ENCODE assay signal across 1 cellular context in the genomic region with DNA sequence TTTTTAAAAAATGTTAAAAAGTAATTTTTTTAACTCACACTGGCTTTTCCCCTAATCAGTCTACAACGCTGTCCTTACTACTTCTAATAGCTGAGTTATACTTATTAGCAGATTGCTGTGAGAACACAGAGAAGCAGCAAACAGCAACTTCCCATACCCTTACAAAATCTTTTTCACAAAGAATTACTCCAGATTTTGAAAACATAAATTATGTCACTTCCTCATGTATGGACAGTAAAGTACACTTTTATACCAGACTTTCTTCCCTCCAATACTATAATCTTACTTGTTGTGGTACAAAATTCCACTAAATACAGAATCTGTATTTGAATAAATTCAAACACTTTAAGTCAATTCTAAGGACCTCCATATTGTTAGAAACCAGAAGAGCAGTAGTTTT.
TF ChIP-seq lines count a peak whose summit lies in the region.

No MANE protein-coding gene starts in this region.

TF ChIP-seq in HepG2, 621 proteins besides CTCF, POLR2A, EP300 and RAD21:
- TF ChIP-seq NFAT5 (CRISPR knock-in tag; IDR thresholded peaks at IDR 0.05), result no peak
